31 cellular contexts compared by ENCODE assay signal in the genomic region with DNA sequence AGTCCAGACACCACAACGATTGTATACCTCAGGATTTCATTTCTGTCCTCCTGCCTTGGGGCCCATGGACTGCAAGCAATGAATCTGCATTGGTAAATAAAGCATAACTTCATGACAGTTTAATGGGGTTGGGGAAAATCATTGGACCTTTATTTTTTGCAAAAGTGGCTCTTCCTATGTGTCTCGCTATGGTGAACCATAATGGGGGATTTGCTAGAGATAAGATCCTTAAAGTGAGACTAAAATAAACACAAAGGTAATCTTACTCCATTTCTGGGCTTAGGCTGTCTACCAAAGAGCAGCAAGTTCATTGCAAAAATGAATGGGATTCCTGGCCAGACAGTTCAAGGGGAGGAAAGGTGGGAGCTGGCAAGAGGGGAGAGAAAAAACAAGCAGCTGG.
"Had no signal": no experiment of that assay in that cellular context is flagged by ENCODE, and none has a peak within 500 bp of the region (broad histone marks: within the 10 kb centered on the region; RNA-seq: fewer than 3 reads in every experiment).

No MANE protein-coding gene starts in this region.

- H3K36me3 ChIP-seq: ascending aorta, breast epithelium, SJCRH30, WERI-Rb-1 had no signal

- H3K9me3 Mint-ChIP-seq: activated CD4-positive, alpha-beta memory T cell treated with anti-CD3 and anti-CD28 coated beads, Interleukin-2, amount 10 ng/mL, durations not matched to agents 7 days and 5 days; activated T-helper 17 cell treated with anti-CD3 and anti-CD28 coated beads, Interleukin-2, amount 50 U/mL, for 72 hours had no signal

- H3K27ac Mint-ChIP-seq: activated CD4-positive, alpha-beta memory T cell treated with anti-CD3 and anti-CD28 coated beads, Interleukin-2, amount 10 ng/mL, durations not matched to agents 7 days and 5 days; activated CD8-positive, alpha-beta memory T cell treated with anti-CD3 and anti-CD28 coated beads, Interleukin-2, amount 10 ng/mL, durations not matched to agents 7 days and 5 days; activated naive CD4-positive, alpha-beta T cell treated with anti-CD3 and anti-CD28 coated beads, Interleukin-2, amount 50 U/mL, for 24 hours; activated naive CD8-positive, alpha-beta T cell treated with anti-CD3 and anti-CD28 coated beads, Interleukin-2, amount 10 ng/mL, durations not matched to agents 7 days and 5 days; activated T-cell treated with anti-CD3 and anti-CD28 coated beads, Interleukin-2, amount 50 U/mL, for 72 hours; activated T-helper 17 cell treated with anti-CD3 and anti-CD28 coated beads, Interleukin-2, amount 50 U/mL, for 72 hours had no signal

- H3K27me3 ChIP-seq: ascending aorta, breast epithelium, SJCRH30 had no signal

- H3K27ac ChIP-seq: ascending aorta, breast epithelium, SJCRH30, SK-N-MC, WERI-Rb-1 had no signal

- H3K4me3 ChIP-seq: ascending aorta, breast epithelium, SJCRH30, SK-N-MC had no signal

- ATAC-seq: activated CD8-positive, alpha-beta memory T cell treated with anti-CD3 and anti-CD28 coated beads, Interleukin-2, amount 10 ng/mL, durations not matched to agents 7 days and 5 days; activated T-cell treated with anti-CD3 and anti-CD28 coated beads, Interleukin-2, amount 50 U/mL, for 72 hours; activated T-helper 17 cell treated with anti-CD3 and anti-CD28 coated beads, Interleukin-2, amount 50 U/mL, for 72 hours; Panc1 had no signal

- H3K36me3 Mint-ChIP-seq: activated CD8-positive, alpha-beta memory T cell treated with anti-CD3 and anti-CD28 coated beads, Interleukin-2, amount 10 ng/mL, durations not matched to agents 7 days and 5 days; activated naive CD4-positive, alpha-beta T cell treated with anti-CD3 and anti-CD28 coated beads, Interleukin-2, amount 50 U/mL, for 24 hours; activated naive CD8-positive, alpha-beta T cell treated with anti-CD3 and anti-CD28 coated beads, Interleukin-2, amount 10 ng/mL, durations not matched to agents 7 days and 5 days had no signal

- H3K4me1 ChIP-seq: ascending aorta, breast epithelium, SJCRH30 had no signal

- H3K9me3 ChIP-seq: ascending aorta, breast epithelium, SJCRH30 had no signal

- H3K4me1 Mint-ChIP-seq: activated CD4-positive, alpha-beta memory T cell treated with anti-CD3 and anti-CD28 coated beads, Interleukin-2, amount 10 ng/mL, durations not matched to agents 7 days and 5 days; activated CD8-positive, alpha-beta memory T cell treated with anti-CD3 and anti-CD28 coated beads, Interleukin-2, amount 10 ng/mL, durations not matched to agents 7 days and 5 days; activated naive CD4-positive, alpha-beta T cell treated with anti-CD3 and anti-CD28 coated beads, Interleukin-2, amount 50 U/mL, for 24 hours; activated naive CD8-positive, alpha-beta T cell treated with anti-CD3 and anti-CD28 coated beads, Interleukin-2, amount 10 ng/mL, durations not matched to agents 7 days and 5 days; activated T-helper 17 cell treated with anti-CD3 and anti-CD28 coated beads, Interleukin-2, amount 50 U/mL, for 72 hours had no signal

- DNase-seq: activated CD4-positive, alpha-beta memory T cell treated with anti-CD3 and anti-CD28 coated beads, Interleukin-2, amount 10 ng/mL, durations not matched to agents 7 days and 5 days; activated CD4-positive, alpha-beta T cell treated with anti-CD3 and anti-CD28 coated beads for 1 hour; activated CD4-positive, alpha-beta T cell treated with anti-CD3 and anti-CD28 coated beads for 48 hours; activated CD4-positive, CD25-positive, alpha-beta regulatory T cell; activated CD8-positive, alpha-beta memory T cell treated with anti-CD3 and anti-CD28 coated beads for 24 hours; activated CD8-positive, alpha-beta memory T cell treated with anti-CD3 and anti-CD28 coated beads, Interleukin-2, amount 10 ng/mL, durations not matched to agents 7 days and 5 days; activated CD8-positive, alpha-beta memory T cell treated with anti-CD3 and anti-CD28 coated beads, Interleukin-2, amount 50 U/mL, for 48 hours; activated effector memory CD4-positive, alpha-beta T cell treated with anti-CD3 and anti-CD28 coated beads, Interleukin-2, amount 50 U/mL, for 16 hours; activated naive CD4-positive, alpha-beta T cell; activated naive CD8-positive, alpha-beta T cell treated with anti-CD3 and anti-CD28 coated beads, Interleukin-2, amount 10 ng/mL, durations not matched to agents 7 days and 5 days; activated T-cell treated with anti-CD3 and anti-CD28 coated beads, Interleukin-2, amount 50 U/mL, for 72 hours; amygdala; Kasumi-1; KG1; MM.1S; MV-4-11; NCI-H1092; NCI-H1436 treated with DMSO at 0.1 percent for 48 hours; NCI-H1694 treated with DMSO at 0.1 percent for 48 hours; NCI-H2029; NCI-H524 treated with DMSO at 0.1 percent for 48 hours; SHP77; SJCRH30; T1000 had no signal

- H3K4me3 Mint-ChIP-seq: activated CD4-positive, alpha-beta memory T cell treated with anti-CD3 and anti-CD28 coated beads, Interleukin-2, amount 10 ng/mL, durations not matched to agents 7 days and 5 days; activated CD8-positive, alpha-beta memory T cell treated with anti-CD3 and anti-CD28 coated beads, Interleukin-2, amount 10 ng/mL, durations not matched to agents 7 days and 5 days; activated naive CD4-positive, alpha-beta T cell treated with anti-CD3 and anti-CD28 coated beads, Interleukin-2, amount 50 U/mL, for 24 hours; activated naive CD8-positive, alpha-beta T cell treated with anti-CD3 and anti-CD28 coated beads, Interleukin-2, amount 10 ng/mL, durations not matched to agents 7 days and 5 days; activated T-cell treated with anti-CD3 and anti-CD28 coated beads, Interleukin-2, amount 50 U/mL, for 72 hours; activated T-helper 17 cell treated with anti-CD3 and anti-CD28 coated beads, Interleukin-2, amount 50 U/mL, for 72 hours had no signal
